ENCODE assay signal across 31 cellular contexts in the genomic region with DNA sequence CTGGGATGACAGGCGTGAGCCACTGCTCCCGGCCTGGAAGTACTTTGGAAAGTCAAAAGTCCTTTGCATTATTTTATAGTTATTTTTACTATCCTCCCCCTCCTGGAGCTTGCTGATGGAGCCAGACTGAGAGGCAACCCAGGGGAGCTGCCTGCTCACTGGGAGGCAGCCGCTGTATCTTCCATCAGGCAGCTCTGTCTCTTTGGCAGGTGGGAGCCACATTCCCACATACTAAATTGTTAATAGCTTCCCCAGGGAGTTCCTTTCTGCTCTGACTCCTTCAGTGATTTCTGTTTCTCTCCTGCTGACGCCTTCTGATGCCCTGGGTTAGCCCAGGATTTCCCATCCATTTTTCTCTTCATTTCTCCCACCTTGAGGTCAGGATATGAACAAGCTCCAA. TPM values are rescaled to one million over a fixed set of nuclear protein-coding genes. Genes with fewer than 3 reads are reported as not detected.
"Had no signal": no experiment of that assay in that cellular context is flagged by ENCODE, and none has a peak within 500 bp of the region (broad histone marks: within the 10 kb centered on the region; RNA-seq: fewer than 3 reads in every experiment).

No MANE protein-coding gene starts in this region.

- DNase-seq: activated B cell treated with CpG ODN at 0.5 μM for 24 hours; activated CD4-positive, alpha-beta T cell treated with anti-CD3 and anti-CD28 coated beads for 4 hours; activated CD4-positive, alpha-beta T cell treated with anti-CD3 and anti-CD28 coated beads, Interleukin-2, amount 50 U/mL, for 48 hours; activated CD8-positive, alpha-beta memory T cell treated with anti-CD3 and anti-CD28 coated beads, Interleukin-2, amount 50 U/mL, for 48 hours; activated naive CD4-positive, alpha-beta T cell; activated T-cell treated with anti-CD3 and anti-CD28 coated beads, Interleukin-2, amount 50 U/mL, for 4 hours; adrenal gland; brain microvascular endothelial cell; dermis blood vessel endothelial cell; effector memory CD4-positive, alpha-beta T cell; foreskin melanocyte; ovary; psoas muscle; right cardiac atrium; stimulated activated CD4-positive, alpha-beta T cell treated with anti-CD3 and anti-CD28 coated beads, Interleukin-12 subunit alpha, Interleukin-12 subunit beta, amount 100 ng/mL, for 4 hours; stimulated activated CD4-positive, alpha-beta T cell treated with anti-CD3 and anti-CD28 coated beads, Interleukin-4, amount 100 ng/mL, for 4 hours; substantia nigra; T1000; thyroid gland; upper lobe of right lung had no signal

- H3K4me3 Mint-ChIP-seq: activated B cell treated with CpG ODN at 0.5 μM for 24 hours; activated naive CD8-positive, alpha-beta T cell; activated T-cell treated with anti-CD3 and anti-CD28 coated beads, Interleukin-2, amount 50 U/mL, for 4 hours; memory B cell; stimulated activated naive CD8-positive, alpha-beta T cell treated with anti-CD3 and anti-CD28 coated beads, Interleukin-15, Interleukin-2, amounts not matched to agents 100 ng/mL and 50 ng/mL, for 24 hours; T-helper 1 cell treated with Interleukin-12 subunit alpha and Interleukin-12 subunit beta and Interleukin-4 antibody, amounts not matched to agents 30 μg/mL and 1 μg/mL, for 36 hours had no signal

- H3K4me1 Mint-ChIP-seq: activated B cell treated with CpG ODN at 0.5 μM for 24 hours, memory B cell had no signal

- H3K27ac Mint-ChIP-seq: activated B cell treated with CpG ODN at 0.5 μM for 24 hours; activated naive CD8-positive, alpha-beta T cell; activated T-helper 2 cell treated with anti-CD3 and anti-CD28 coated beads, Interferon-gamma antibody, Interleukin-2, Interleukin-4, amounts not matched to agents 10 μg/mL and 5 μg/mL and 100 μg/mL, durations not matched to agents 14 hours and 24 hours and 36 hours; memory B cell; stimulated activated naive CD8-positive, alpha-beta T cell treated with anti-CD3 and anti-CD28 coated beads, Interleukin-15, Interleukin-2, amounts not matched to agents 100 ng/mL and 50 ng/mL, for 24 hours; T-helper 1 cell treated with Interleukin-12 subunit alpha and Interleukin-12 subunit beta and Interleukin-4 antibody, amounts not matched to agents 30 μg/mL and 1 μg/mL, for 36 hours had no signal

- H3K36me3 Mint-ChIP-seq: activated naive CD8-positive, alpha-beta T cell; memory B cell had no signal

- ATAC-seq: activated T-cell treated with anti-CD3 and anti-CD28 coated beads, Interleukin-2, amount 50 U/mL, for 4 hours; esophagus mucosa; psoas muscle; right cardiac atrium; upper lobe of right lung had no signal

- H3K9me3 Mint-ChIP-seq: activated B cell treated with CpG ODN at 0.5 μM for 24 hours; activated T-cell treated with anti-CD3 and anti-CD28 coated beads, Interleukin-2, amount 50 U/mL, for 4 hours; activated T-helper 2 cell treated with anti-CD3 and anti-CD28 coated beads, Interferon-gamma antibody, Interleukin-2, Interleukin-4, amounts not matched to agents 10 μg/mL and 5 μg/mL and 100 μg/mL, durations not matched to agents 14 hours and 24 hours and 36 hours; memory B cell; stimulated activated naive CD8-positive, alpha-beta T cell treated with anti-CD3 and anti-CD28 coated beads, Interleukin-15, Interleukin-2, amounts not matched to agents 100 ng/mL and 50 ng/mL, for 24 hours; T-helper 1 cell treated with Interleukin-12 subunit alpha and Interleukin-12 subunit beta and Interleukin-4 antibody, amounts not matched to agents 30 μg/mL and 1 μg/mL, for 36 hours had no signal

- H3K4me3 ChIP-seq: adrenal gland, ascending aorta, hepatocyte, ovary, psoas muscle, thyroid gland, upper lobe of right lung had no signal

RNA-seq across cellular contexts. Expression of a gene that starts 4.9 kb away (rescaled TPM):
- total RNA-seq: activated B cell treated with CpG ODN at 0.5 μM for 24 hours; activated CD8-positive, alpha-beta memory T cell treated with anti-CD3 and anti-CD28 coated beads for 36 hours; activated T-cell treated with anti-CD3 and anti-CD28 coated beads, Interleukin-2, amount 50 U/mL, for 4 hours; activated T-helper 2 cell treated with anti-CD3 and anti-CD28 coated beads, Interferon-gamma antibody, Interleukin-2, Interleukin-4, amounts not matched to agents 10 μg/mL and 5 μg/mL and 100 μg/mL, durations not matched to agents 14 hours and 24 hours and 36 hours; ascending aorta; endothelial cell of umbilical vein; esophagus mucosa; liver; right cardiac atrium; upper lobe of right lung had no signal
